13 cellular contexts compared by ENCODE assay signal in genomic region chr5:179873176-179873575, GRCh38. TPM values are rescaled to one million over a fixed set of nuclear protein-coding genes. Genes with fewer than 3 reads are reported as not detected.
DNase-seq lines count a peak whose midpoint lies in the region; FAIRE-seq and TF ChIP-seq lines count a peak whose summit lies in the region.
"Had no signal": no experiment of that assay in that cellular context is flagged by ENCODE, and none has a peak within 500 bp of the region (broad histone marks: within the 10 kb centered on the region; RNA-seq: fewer than 3 reads in every experiment).

No MANE protein-coding gene starts in this region.

- TF ChIP-seq CTCF in D721Med (IDR thresholded peaks at IDR 0.05; ENCODE audit: insufficient read depth, missing control alignments) (no peak), chondrocyte (IDR thresholded peaks at IDR 0.05) (no peak), spleen (IDR thresholded peaks at IDR 0.05 in 8 of 11, conservative IDR thresholded peaks at IDR 0.05 in 3 of 11) (no peak)

- H3K27ac ChIP-seq in spleen: no peak overlapping the region

- H3K27me3 Mint-ChIP-seq in chondrocyte (ENCODE audit: low read depth): no peaks in the 10 kb centered on the region
- no peaks in the 10 kb centered on the region for H3K27me3 Mint-ChIP-seq in activated T-helper 2 cell treated with anti-CD3 and anti-CD28 coated beads, Interferon-gamma antibody, Interleukin-2, Interleukin-4, amounts not matched to agents 10 μg/mL and 5 μg/mL and 100 μg/mL, durations not matched to agents 14 hours and 24 hours and 36 hours (ENCODE audit: low read depth)
- H3K27me3 Mint-ChIP-seq: CD8-positive, alpha-beta memory T cell had no signal

- no peak overlapping the region for H3K4me3 Mint-ChIP-seq in chondrocyte (ENCODE audit: unreplicated experiment)
- no peak overlapping the region for H3K4me3 Mint-ChIP-seq in activated T-helper 2 cell treated with anti-CD3 and anti-CD28 coated beads, Interferon-gamma antibody, Interleukin-2, Interleukin-4, amounts not matched to agents 10 μg/mL and 5 μg/mL and 100 μg/mL, durations not matched to agents 14 hours and 24 hours and 36 hours (ENCODE audit: low read depth)
- H3K4me3 Mint-ChIP-seq: CD8-positive, alpha-beta memory T cell had no signal

- WGBS in spleen, 5 donors: 91 to 94% (median 93%) methylated on average over 7 to 9 of the region's 9 CpGs

- H3K9me3 Mint-ChIP-seq in chondrocyte (ENCODE audit: low read depth): no peaks in the 10 kb centered on the region
- H3K9me3 Mint-ChIP-seq in activated T-helper 2 cell treated with anti-CD3 and anti-CD28 coated beads, Interferon-gamma antibody, Interleukin-2, Interleukin-4, amounts not matched to agents 10 μg/mL and 5 μg/mL and 100 μg/mL, durations not matched to agents 14 hours and 24 hours and 36 hours: no peaks in the 10 kb centered on the region
- H3K9me3 Mint-ChIP-seq: CD8-positive, alpha-beta memory T cell had no signal

- H3K36me3 ChIP-seq in spleen: peaks cover 2 to 98% (median 71%) of the 10 kb centered on the region in 6 donors

- H3K27ac Mint-ChIP-seq in chondrocyte (ENCODE audit: unreplicated experiment): no peak overlapping the region
- H3K27ac Mint-ChIP-seq in activated T-helper 2 cell treated with anti-CD3 and anti-CD28 coated beads, Interferon-gamma antibody, Interleukin-2, Interleukin-4, amounts not matched to agents 10 μg/mL and 5 μg/mL and 100 μg/mL, durations not matched to agents 14 hours and 24 hours and 36 hours: no peak overlapping the region

- peaks cover 21% of the 10 kb centered on the region for H3K36me3 Mint-ChIP-seq in chondrocyte (ENCODE audit: low read depth)
- H3K36me3 Mint-ChIP-seq in activated T-helper 2 cell treated with anti-CD3 and anti-CD28 coated beads, Interferon-gamma antibody, Interleukin-2, Interleukin-4, amounts not matched to agents 10 μg/mL and 5 μg/mL and 100 μg/mL, durations not matched to agents 14 hours and 24 hours and 36 hours (ENCODE audit: low read depth): peaks cover 49% of the 10 kb centered on the region

- no peak for TF ChIP-seq POLR2A in spleen (IDR thresholded peaks at IDR 0.05)

- DNase-seq in 8988T: peak; percentile 11
- DNase-seq in D721Med (ENCODE audit: insufficient read length, low spot score): peak; percentile 8
- peak; percentile 72 for DNase-seq in chondrocyte (ENCODE audit: low spot score)
- peak; percentile 30 for DNase-seq in spleen
- no peak for DNase-seq in activated T-helper 2 cell treated with anti-CD3 and anti-CD28 coated beads, Interferon-gamma antibody, Interleukin-2, Interleukin-4, amounts not matched to agents 10 μg/mL and 5 μg/mL and 100 μg/mL, durations not matched to agents 14 hours and 24 hours and 36 hours (ENCODE audit: low spot score)
- no peak for DNase-seq in activated effector memory CD4-positive, alpha-beta T cell treated with anti-CD3 and anti-CD28 coated beads, Interleukin-2, amount 50 U/mL, for 16 hours
- DNase-seq: Caco-2; CD8-positive, alpha-beta memory T cell; DMS53; GF-D8; GOT3 had no signal

- no peaks in the 10 kb centered on the region for H3K9me3 ChIP-seq in spleen
- H3K9me3 ChIP-seq: Caco-2, HAP-1 had no signal

- H3K4me1 ChIP-seq in spleen: no peaks in the 10 kb centered on the region
- H3K4me1 ChIP-seq: Caco-2 had no signal

- no peaks in the 10 kb centered on the region for H3K4me1 Mint-ChIP-seq in chondrocyte (ENCODE audit: low read depth)
- no peaks in the 10 kb centered on the region for H3K4me1 Mint-ChIP-seq in activated T-helper 2 cell treated with anti-CD3 and anti-CD28 coated beads, Interferon-gamma antibody, Interleukin-2, Interleukin-4, amounts not matched to agents 10 μg/mL and 5 μg/mL and 100 μg/mL, durations not matched to agents 14 hours and 24 hours and 36 hours (ENCODE audit: low read depth)
- H3K4me1 Mint-ChIP-seq: CD8-positive, alpha-beta memory T cell had no signal

- no peaks in the 10 kb centered on the region for H3K27me3 ChIP-seq in spleen (replicated peaks in 1 of 7)

- intact Hi-C loops in spleen (cut with DNase I; ENCODE audit: low total_unique reads): no loop called here
- intact Hi-C loops in activated T-helper 2 cell treated with anti-CD3 and anti-CD28 coated beads, Interferon-gamma antibody, Interleukin-2, Interleukin-4, amounts not matched to agents 10 μg/mL and 5 μg/mL and 100 μg/mL, durations not matched to agents 14 hours and 24 hours and 36 hours (cut with micrococcal nuclease): no loop called here

- no peak overlapping the region for H3K4me3 ChIP-seq in spleen
- H3K4me3 ChIP-seq: HAP-1 had no signal

- no peak for FAIRE-seq in D721Med (lab: Jason Lieb, UNC)
- FAIRE-seq: GM19239 had no signal

RNA-seq across cellular contexts. Expression of gene MRNIP, which starts 14.6 kb away (rescaled TPM):
- total RNA-seq in chondrocyte: 13.4 to 20.0 TPM (median 16.4 TPM) in 3 replicates
- total RNA-seq in spleen: 10 to 100 TPM; 46.2 to 88.4 (median 48.0) TPM
- polyA plus RNA-seq in spleen: 100 to 1,000 TPM in 1 of 3 donors, 10 to 100 TPM in 2; 34.9 to 107 (median 58.7) TPM
- 24.4 and 30.1 TPM in 2 replicates for total RNA-seq in activated T-helper 2 cell treated with anti-CD3 and anti-CD28 coated beads, Interferon-gamma antibody, Interleukin-2, Interleukin-4, amounts not matched to agents 10 μg/mL and 5 μg/mL and 100 μg/mL, durations not matched to agents 14 hours and 24 hours and 36 hours

RNA-seq across cellular contexts. Expression of gene TBC1D9B, which starts 34.5 kb away (rescaled TPM):
- 107 to 130 TPM (median 118 TPM) in 3 replicates for total RNA-seq in chondrocyte
- 100 to 1,000 TPM in 6 of 7 donors, 10 to 100 TPM in 1; 98.9 to 140 (median 120) TPM for total RNA-seq in spleen
- polyA plus RNA-seq in spleen: 10 to 100 TPM; 29.5 to 67.1 (median 38.0) TPM
- total RNA-seq in activated T-helper 2 cell treated with anti-CD3 and anti-CD28 coated beads, Interferon-gamma antibody, Interleukin-2, Interleukin-4, amounts not matched to agents 10 μg/mL and 5 μg/mL and 100 μg/mL, durations not matched to agents 14 hours and 24 hours and 36 hours: 124 and 125 TPM in 2 replicates

RNA-seq across cellular contexts. Expression of gene SQSTM1, which starts 52.5 kb away (rescaled TPM):
- total RNA-seq in chondrocyte (219 to 297 TPM (median 296 TPM) in 3 replicates), spleen (100 to 1,000 TPM; 241 to 328 (median 311) TPM)
- polyA plus RNA-seq in spleen: 100 to 1,000 TPM; 105 to 185 (median 126) TPM
- 194 TPM in 2 replicates for total RNA-seq in activated T-helper 2 cell treated with anti-CD3 and anti-CD28 coated beads, Interferon-gamma antibody, Interleukin-2, Interleukin-4, amounts not matched to agents 10 μg/mL and 5 μg/mL and 100 μg/mL, durations not matched to agents 14 hours and 24 hours and 36 hours

Comparison
In these comparisons a context has a peak if more than half of its experiments do, and no peak if none do; other contexts are left out.
1. DNase-seq: peak in 8988T (single experiment), D721Med (single experiment), chondrocyte (single experiment) and spleen (single experiment); none in activated T-helper 2 cell treated with anti-CD3 and anti-CD28 coated beads, Interferon-gamma antibody, Interleukin-2, Interleukin-4, amounts not matched to agents 10 μg/mL and 5 μg/mL and 100 μg/mL, durations not matched to agents 14 hours and 24 hours and 36 hours (single experiment) and activated effector memory CD4-positive, alpha-beta T cell treated with anti-CD3 and anti-CD28 coated beads, Interleukin-2, amount 50 U/mL, for 16 hours (single experiment).